Comparison of ENCODE assay signal across 22 cellular contexts in genomic region chr2:143572421-143572820, GRCh38.
A peak's percentile ranks its signal among the peaks of the same experiment; 100 is the strongest.
DNase-seq lines count a peak whose midpoint lies in the region; ATAC-seq and TF ChIP-seq lines count a peak whose summit lies in the region.
"Had no signal": no experiment of that assay in that cellular context is flagged by ENCODE, and none has a peak within 500 bp of the region (broad histone marks: within the 10 kb centered on the region; RNA-seq: fewer than 3 reads in every experiment).

No MANE protein-coding gene starts in this region.

- no peak overlapping the region for H3K4me3 ChIP-seq in mammary epithelial cell (replicated peaks in 1 of 3; ENCODE audit: insufficient read depth in 1 of 3, low read depth in 2 of 3, low read length in 3 of 3)
- H3K4me3 ChIP-seq in lower leg skin (ENCODE audit: low read depth, poor library complexity, severe bottlenecking), result no peak overlapping the region
- H3K4me3 ChIP-seq: Peyer's patch had no signal

- intact Hi-C loops in mammary epithelial cell (cut with micrococcal nuclease) (no loop called here), MCF 10A (cut with micrococcal nuclease) (no loop called here), lower leg skin (cut with DNase I; ENCODE audit: low total_unique reads) (no loop called here)

- no peak overlapping the region for H3K9ac ChIP-seq in mammary epithelial cell (ENCODE audit: insufficient read depth, low read length)

- no TSS peak for BruUV-seq in mammary epithelial cell (replicated peaks; lab: Mats Ljungman, UMichigan)
- BruUV-seq in MCF 10A (replicated peaks; lab: Mats Ljungman, UMichigan), result no TSS peak

- H3K27ac ChIP-seq in mammary epithelial cell (ENCODE audit: insufficient read depth, low read depth, low read length), result no peak overlapping the region
- H3K27ac ChIP-seq in foreskin keratinocyte, result no peak overlapping the region
- H3K27ac ChIP-seq: Peyer's patch had no signal

- POLR2A ChIA-PET in MCF 10A (lab: Yijun Ruan, JAX), result no interaction called here

- dilution Hi-C loops in mammary epithelial cell (cut with HindIII; ENCODE audit: low sequenced_read_pairs), result no loop called here

- H3K27me3 ChIP-seq in mammary epithelial cell (ENCODE audit: insufficient read depth, low read length) (no peaks in the 10 kb centered on the region), foreskin keratinocyte (peaks cover 2% of the 10 kb centered on the region)
- H3K27me3 ChIP-seq: Peyer's patch had no signal

- H3K36me3 Mint-ChIP-seq in MCF 10A (ENCODE audit: insufficient read depth, unreplicated experiment), result no peaks in the 10 kb centered on the region
- H3K36me3 Mint-ChIP-seq in T-helper 17 cell (ENCODE audit: low read depth), result peaks cover 10% of the 10 kb centered on the region

- no peaks in the 10 kb centered on the region for H4K20me1 ChIP-seq in mammary epithelial cell (ENCODE audit: insufficient read depth, low read length)

- DNase-seq in mammary epithelial cell (peak; percentile 19), MCF 10A (ENCODE audit: unreplicated experiment) (no peak), T-helper 17 cell (no peak), foreskin keratinocyte (peak; percentile 51 to 88), SKM-1 (lab: John Stamatoyannopoulos, UW; ENCODE audit: unreplicated experiment) (no peak), lower leg skin (ENCODE audit: low spot score in 2 of 2) (no peak)
- DNase-seq: Calu3; CD4-positive, alpha-beta memory T cell; DMS153; GDM1; MV-4-11; NCI-H1105 treated with DMSO at 0.1 percent for 48 hours; NCI-H2029 treated with DMSO at 0.1 percent for 48 hours; NCI-H226; NCI-H524; NCI-H82; Peyer's patch; SW 1271 had no signal

- H3K4me1 ChIP-seq in mammary epithelial cell (ENCODE audit: insufficient read depth, low read length) (no peaks in the 10 kb centered on the region), foreskin keratinocyte (no peaks in the 10 kb centered on the region)
- H3K4me1 ChIP-seq: Peyer's patch had no signal

- H3K4me3 Mint-ChIP-seq in MCF 10A (ENCODE audit: unreplicated experiment) (no peak overlapping the region), T-helper 17 cell (no peak overlapping the region)

- WGBS in mammary epithelial cell (ENCODE audit: low coverage, missing lambda C conversion rate), result 79% methylated on average over 4 of the region's 4 CpGs
- WGBS in lower leg skin, 2 donors, result 93 to 98% methylated on average over 4 of the region's 4 CpGs

- no peaks in the 10 kb centered on the region for H3K9me3 ChIP-seq in mammary epithelial cell (replicated peaks; ENCODE audit: insufficient read depth, low read length)
- no peaks in the 10 kb centered on the region for H3K9me3 ChIP-seq in T-helper 17 cell (ENCODE audit: control insufficient read depth, low read length, poor library complexity, severe bottlenecking)
- H3K9me3 ChIP-seq: Peyer's patch had no signal

- no peak for ATAC-seq in T-helper 17 cell
- peak; percentile 82 for ATAC-seq in foreskin keratinocyte
- ATAC-seq in GM21381 (IDR thresholded peaks at IDR 0.05; ENCODE audit: unreplicated experiment), result no peak
- ATAC-seq: HCT116, Right ventricle myocardium inferior had no signal

- H3K27me3 Mint-ChIP-seq in MCF 10A (ENCODE audit: insufficient read depth, unreplicated experiment) (no peaks in the 10 kb centered on the region), T-helper 17 cell (no peaks in the 10 kb centered on the region)
- H3K27me3 Mint-ChIP-seq: CD4-positive, alpha-beta memory T cell; IgD-negative memory B cell had no signal

- CTCF ChIA-PET in mammary epithelial cell (lab: Charles Lee; ENCODE audit: low non-redundant PET) (no interaction called here), MCF 10A (lab: Yijun Ruan, JAX) (no interaction called here)

- in situ Hi-C loops in mammary epithelial cell (cut with MboI; ENCODE audit: low sequenced_read_pairs in 2 of 2), result no loop called here

- no peak for TF ChIP-seq POLR2A in lower leg skin (IDR thresholded peaks at IDR 0.05)

- no peak overlapping the region for H2AFZ ChIP-seq in mammary epithelial cell (ENCODE audit: low read depth, low read length)

- H3K27ac Mint-ChIP-seq in MCF 10A (ENCODE audit: low read depth, unreplicated experiment), result no peak overlapping the region
- peak overlapping the region; percentile 22 for H3K27ac Mint-ChIP-seq in T-helper 17 cell
- H3K27ac Mint-ChIP-seq: IgD-negative memory B cell had no signal

- H3K4me1 Mint-ChIP-seq in MCF 10A (ENCODE audit: insufficient read depth, unreplicated experiment), result no peaks in the 10 kb centered on the region
- peaks cover 25% of the 10 kb centered on the region for H3K4me1 Mint-ChIP-seq in T-helper 17 cell

- no peaks in the 10 kb centered on the region for H3K79me2 ChIP-seq in mammary epithelial cell (ENCODE audit: insufficient read depth, low read length)

- H3K4me2 ChIP-seq in mammary epithelial cell (ENCODE audit: insufficient read depth, low read depth, low read length), result no peak overlapping the region

- no peak for TF ChIP-seq CTCF in mammary epithelial cell (conservative IDR thresholded peaks at IDR 0.05 in 1 of 2, IDR thresholded peaks at IDR 0.05 in 1 of 2; ENCODE audit: extremely low read depth in 1 of 2, insufficient read depth in 1 of 2, low read depth in 1 of 2, low read length in 2 of 2)
- no peak for TF ChIP-seq CTCF in MCF 10A (IDR thresholded peaks at IDR 0.05; ENCODE audit: unreplicated experiment)
- TF ChIP-seq CTCF in foreskin keratinocyte (conservative IDR thresholded peaks at IDR 0.05), result no peak
- TF ChIP-seq CTCF in lower leg skin (IDR thresholded peaks at IDR 0.05), result no peak

- no peaks in the 10 kb centered on the region for H3K9me3 Mint-ChIP-seq in MCF 10A (ENCODE audit: unreplicated experiment)
- H3K9me3 Mint-ChIP-seq: IgD-negative memory B cell had no signal

- no peaks in the 10 kb centered on the region for H3K36me3 ChIP-seq in mammary epithelial cell (ENCODE audit: insufficient read depth, low read length)
- H3K36me3 ChIP-seq: Peyer's patch had no signal

Comparison
In these comparisons a context has a peak if more than half of its experiments do, and no peak if none do; other contexts are left out.
1. DNase-seq: peak in mammary epithelial cell (single experiment) and foreskin keratinocyte (2 of 2); none in MCF 10A (single experiment), T-helper 17 cell (0 of 3), SKM-1 (single experiment) and lower leg skin (0 of 2).